In genomic region chr3:105366302-105367062, GRCh38 we compare ENCODE assay signal across 1 cellular context.
A peak's percentile ranks its signal among the peaks of the same experiment; 100 is the strongest.
TF ChIP-seq lines count a peak whose summit lies in the region.

Gene ALCAM, plus strand, starts transcription at chr3:105366909.

TF ChIP-seq in HepG2, 621 proteins besides CTCF, POLR2A, EP300 and RAD21 (continued from another document and continues in another):
- TF ChIP-seq ZNF503 (CRISPR knock-in tag; IDR thresholded peaks at IDR 0.05) = peak; percentile 13; the same call in 1 of the 2 replicates
- 0 out of 2 replicates have a peak, but pooled peaks have one; percentile 28 for TF ChIP-seq ISL2 (CRISPR knock-in tag; IDR thresholded peaks at IDR 0.05)
- TF ChIP-seq ZMYM2 (CRISPR knock-in tag; IDR thresholded peaks at IDR 0.05) = peak; percentile 72
- 0 out of 2 replicates have a peak, but pooled peaks have one; percentile 64 for TF ChIP-seq ZBTB34 (CRISPR knock-in tag; IDR thresholded peaks at IDR 0.05)
- peak; percentile 92 for TF ChIP-seq ZNF687 (CRISPR knock-in tag; IDR thresholded peaks at IDR 0.05)
- TF ChIP-seq HMGXB4 (CRISPR knock-in tag; IDR thresholded peaks at IDR 0.05; ENCODE audit: borderline replicate concordance in 1 of 2, low read depth in 1 of 2) = peak; percentile 75 to 83
- TF ChIP-seq TARDBP (CRISPR knock-in tag; IDR thresholded peaks at IDR 0.05) = peak; percentile 84
- no peak for TF ChIP-seq EZH2 (conservative IDR thresholded peaks at IDR 0.05; ENCODE audit: low read depth, low read length)
- TF ChIP-seq TEF (CRISPR knock-in tag; IDR thresholded peaks at IDR 0.05) = peak; percentile 68; the same call in 1 of the 2 replicates
- TF ChIP-seq KAT8 (CRISPR knock-in tag; IDR thresholded peaks at IDR 0.05) = peak; percentile 35; the same call in 1 of the 2 replicates
- peak; percentile 78 for TF ChIP-seq POGK (CRISPR knock-in tag; conservative IDR thresholded peaks at IDR 0.05)
- TF ChIP-seq CREM (IDR thresholded peaks at IDR 0.05) = no peak
- TF ChIP-seq CREM (CRISPR knock-in tag; IDR thresholded peaks at IDR 0.05) = no peak
- peak; percentile 90 for TF ChIP-seq E2F1 (CRISPR knock-in tag; IDR thresholded peaks at IDR 0.05)
- no peak for TF ChIP-seq SMAD1 (CRISPR knock-in tag; IDR thresholded peaks at IDR 0.05; ENCODE audit: borderline replicate concordance, low read depth)
- TF ChIP-seq ZNF136 (CRISPR knock-in tag; IDR thresholded peaks at IDR 0.05; ENCODE audit: low read depth) = 0 out of 2 replicates have a peak, but pooled peaks have one; percentile 60
- no peak for TF ChIP-seq ZNF597 (CRISPR knock-in tag; IDR thresholded peaks at IDR 0.05)
- no peak; the same call in 1 of the 2 replicates for TF ChIP-seq MEIS1 (CRISPR knock-in tag; IDR thresholded peaks at IDR 0.05; ENCODE audit: borderline replicate concordance)
- TF ChIP-seq SSRP1 (CRISPR knock-in tag; IDR thresholded peaks at IDR 0.05) = peak; percentile 69; the same call in 1 of the 2 replicates
- TF ChIP-seq ZNF512B (CRISPR knock-in tag; IDR thresholded peaks at IDR 0.05; ENCODE audit: borderline replicate concordance) = no peak
- no peak for TF ChIP-seq ZSCAN30 (CRISPR knock-in tag; IDR thresholded peaks at IDR 0.05)
- peak; percentile 83 for TF ChIP-seq MXD3 (CRISPR knock-in tag; IDR thresholded peaks at IDR 0.05)
- TF ChIP-seq BRCA1 (CRISPR knock-in tag; IDR thresholded peaks at IDR 0.05) = peak; percentile 78
- TF ChIP-seq HOXA5 (CRISPR knock-in tag; IDR thresholded peaks at IDR 0.05) = peak; percentile 85; the same call in 1 of the 2 replicates
- TF ChIP-seq ZNF513 (CRISPR knock-in tag; conservative IDR thresholded peaks at IDR 0.05) = no peak
- peak; percentile 33; the same call in 1 of the 2 replicates for TF ChIP-seq E2F2 (CRISPR knock-in tag; IDR thresholded peaks at IDR 0.05; ENCODE audit: borderline replicate concordance)
- peak; percentile 8; the same call in 1 of the 2 replicates for TF ChIP-seq CEBPG (CRISPR knock-in tag; IDR thresholded peaks at IDR 0.05)
- peak; percentile 75; the same call in 1 of the 3 replicates for TF ChIP-seq MXI1 (IDR thresholded peaks at IDR 0.05; ENCODE audit: borderline replicate concordance, low read depth, low read length)
- 0 out of 2 replicates have a peak, but pooled peaks have one; percentile 52 for TF ChIP-seq ZNF350 (CRISPR knock-in tag; IDR thresholded peaks at IDR 0.05; ENCODE audit: borderline replicate concordance, low read depth)
- peak; percentile 69 for TF ChIP-seq XRCC5 (optimal IDR thresholded peaks at IDR 0.05; ENCODE audit: low read length)
- no peak for TF ChIP-seq NCOR1 (IDR thresholded peaks at IDR 0.05; ENCODE audit: borderline replicate concordance, low read length)
- TF ChIP-seq ZNF839 (CRISPR knock-in tag; IDR thresholded peaks at IDR 0.05; ENCODE audit: borderline replicate concordance) = 0 out of 2 replicates have a peak, but pooled peaks have one; percentile 48
- no peak for TF ChIP-seq RFX3 (CRISPR knock-in tag; IDR thresholded peaks at IDR 0.05)
- TF ChIP-seq AKAP8 (CRISPR knock-in tag; IDR thresholded peaks at IDR 0.05) = 0 out of 2 replicates have a peak, but pooled peaks have one; percentile 12
- TF ChIP-seq ZNF670 (CRISPR knock-in tag; IDR thresholded peaks at IDR 0.05; ENCODE audit: borderline replicate concordance) = no peak
